16 cellular contexts compared by ENCODE assay signal in the genomic region with DNA sequence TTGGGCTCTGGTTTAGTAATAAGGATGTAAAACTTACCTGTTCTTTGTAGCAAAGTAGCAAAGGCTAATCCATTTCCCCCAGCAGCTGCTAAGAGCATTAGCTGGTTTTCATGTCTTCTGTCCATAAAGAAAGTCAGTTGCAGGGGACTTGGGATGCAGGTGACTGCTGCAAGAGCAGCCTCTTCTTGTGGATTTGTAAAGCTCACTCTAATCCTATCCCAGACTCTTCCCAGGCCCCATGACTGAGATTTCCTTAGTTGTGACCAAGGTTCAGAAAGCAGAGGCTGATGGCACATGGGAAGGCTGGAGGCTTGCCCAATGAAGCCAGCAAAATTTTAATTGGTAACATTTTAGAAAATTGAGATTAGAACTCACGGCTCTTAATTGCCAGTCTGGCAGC.
A peak's percentile ranks its signal among the peaks of the same experiment; 100 is the strongest.
DNase-seq lines count a peak whose midpoint lies in the region; ATAC-seq and TF ChIP-seq lines count a peak whose summit lies in the region.
"Had no signal": no experiment of that assay in that cellular context is flagged by ENCODE, and none has a peak within 500 bp of the region (broad histone marks: within the 10 kb centered on the region; RNA-seq: fewer than 3 reads in every experiment).

No MANE protein-coding gene starts in this region.

- no peak overlapping the region for H3K27ac ChIP-seq in GM23338 (ENCODE audit: low read depth)
- H3K27ac ChIP-seq: BLaER1, GM23248 had no signal

- intact Hi-C loops in left colon (cut with DNase I, micrococcal nuclease), result no loop called here

- H3K4me2 ChIP-seq in GM23338, result no peak overlapping the region
- H3K4me2 ChIP-seq: BLaER1 had no signal

- H3K79me2 ChIP-seq in GM23338 (replicated peaks; ENCODE audit: insufficient read depth), result no peaks in the 10 kb centered on the region

- H3K9me2 ChIP-seq in GM23338 (ENCODE audit: insufficient read depth), result no peaks in the 10 kb centered on the region

- POLR2A ChIA-PET in WTC11 (lab: Charles Lee), result no interaction called here
- POLR2A ChIA-PET in activated CD4-positive, alpha-beta T cell treated with anti-CD3 and anti-CD28 coated beads, Interleukin-2, amount 10 ng/mL, durations not matched to agents 7 days and 5 days (lab: Charles Lee), result no interaction called here

- H3K4me3 Mint-ChIP-seq in GM23338, result no peak overlapping the region
- H3K4me3 Mint-ChIP-seq in WTC11, result no peak overlapping the region
- H3K4me3 Mint-ChIP-seq in activated CD4-positive, alpha-beta T cell treated with anti-CD3 and anti-CD28 coated beads, Interleukin-2, amount 10 ng/mL, durations not matched to agents 7 days and 5 days, result no peak overlapping the region
- no peak overlapping the region for H3K4me3 Mint-ChIP-seq in HFFc6
- H3K4me3 Mint-ChIP-seq: CD8-positive, alpha-beta memory T cell; H9 had no signal

- H4K20me1 ChIP-seq in GM23338 (replicated peaks; ENCODE audit: insufficient read depth), result no peaks in the 10 kb centered on the region
- H4K20me1 ChIP-seq: BLaER1 had no signal

- ATAC-seq in GM23338, result peak; percentile 63; the same call in 2 of the 3 replicates
- peak; percentile 30; the same call in 1 of the 2 replicates for ATAC-seq in WTC11
- peak; percentile 46 for ATAC-seq in left colon

- DNase-seq in GM23338 (ENCODE audit: low spot score) (no peak), WTC11 (ENCODE audit: low spot score) (no peak), left colon (no peak), retinal pigment epithelial cell (ENCODE audit: low read depth) (peak; percentile 13), HFFc6 (no peak)
- no peak for DNase-seq in activated naive CD4-positive, alpha-beta T cell (lab: John Stamatoyannopoulos, UW)
- no peak for DNase-seq in activated CD4-positive, alpha-beta T cell treated with anti-CD3 and anti-CD28 coated beads, Interleukin-2, amount 10 ng/mL, durations not matched to agents 7 days and 5 days
- DNase-seq: 8988T; AML-193; Caco-2; CD8-positive, alpha-beta memory T cell; DMS53; GF-D8; GM23248; H9 had no signal

- H3K27ac Mint-ChIP-seq in GM23338, result peak overlapping the region; percentile 68; the same call in 1 of the 2 replicates
- peak overlapping the region; percentile 59; the same call in 1 of the 2 replicates for H3K27ac Mint-ChIP-seq in WTC11
- no peak overlapping the region for H3K27ac Mint-ChIP-seq in activated CD4-positive, alpha-beta T cell treated with anti-CD3 and anti-CD28 coated beads, Interleukin-2, amount 10 ng/mL, durations not matched to agents 7 days and 5 days
- no peak overlapping the region for H3K27ac Mint-ChIP-seq in HFFc6

- H3K36me3 Mint-ChIP-seq in GM23338 (ENCODE audit: low read depth) (peaks cover 5% of the 10 kb centered on the region; the same call in 1 of the 3 replicates), WTC11 (no peaks in the 10 kb centered on the region), HFFc6 (ENCODE audit: low read depth) (peaks cover 12% of the 10 kb centered on the region; the same call in 1 of the 2 replicates)
- H3K36me3 Mint-ChIP-seq in activated CD4-positive, alpha-beta T cell treated with anti-CD3 and anti-CD28 coated beads, Interleukin-2, amount 10 ng/mL, durations not matched to agents 7 days and 5 days (ENCODE audit: low read depth), result peaks cover 7% of the 10 kb centered on the region

- no peak overlapping the region for H2AFZ ChIP-seq in GM23338
- H2AFZ ChIP-seq: GM23248 had no signal

- 0 out of 2 replicates have a peak, but pooled peaks cover 6% of the 10 kb centered on the region for H3K4me1 ChIP-seq in GM23338 (ENCODE audit: insufficient read depth)
- H3K4me1 ChIP-seq: BLaER1, Caco-2 had no signal

- no peaks in the 10 kb centered on the region for H3K27me3 Mint-ChIP-seq in GM23338 (ENCODE audit: insufficient read depth, low read depth, poor library complexity)
- no peaks in the 10 kb centered on the region for H3K27me3 Mint-ChIP-seq in WTC11 (ENCODE audit: low read depth)
- H3K27me3 Mint-ChIP-seq in activated CD4-positive, alpha-beta T cell treated with anti-CD3 and anti-CD28 coated beads, Interleukin-2, amount 10 ng/mL, durations not matched to agents 7 days and 5 days, result no peaks in the 10 kb centered on the region
- H3K27me3 Mint-ChIP-seq in HFFc6 (ENCODE audit: insufficient read depth), result peaks cover 2% of the 10 kb centered on the region

- no peaks in the 10 kb centered on the region for H3F3A ChIP-seq in GM23338 (replicated peaks; ENCODE audit: low read depth)

- no peak overlapping the region for H3K4me3 ChIP-seq in GM23338
- H3K4me3 ChIP-seq in retinal pigment epithelial cell (ENCODE audit: low read length), result no peak overlapping the region
- H3K4me3 ChIP-seq: BLaER1, GM23248 had no signal

- H3K9me3 Mint-ChIP-seq in GM23338 (no peaks in the 10 kb centered on the region), WTC11 (no peaks in the 10 kb centered on the region), HFFc6 (no peaks in the 10 kb centered on the region)
- H3K9me3 Mint-ChIP-seq in activated CD4-positive, alpha-beta T cell treated with anti-CD3 and anti-CD28 coated beads, Interleukin-2, amount 10 ng/mL, durations not matched to agents 7 days and 5 days, result no peaks in the 10 kb centered on the region
- H3K9me3 Mint-ChIP-seq: CD8-positive, alpha-beta memory T cell; H9 had no signal

- peaks cover 14% of the 10 kb centered on the region for H3K4me1 Mint-ChIP-seq in GM23338
- H3K4me1 Mint-ChIP-seq in WTC11, result peaks cover 8% of the 10 kb centered on the region
- H3K4me1 Mint-ChIP-seq in activated CD4-positive, alpha-beta T cell treated with anti-CD3 and anti-CD28 coated beads, Interleukin-2, amount 10 ng/mL, durations not matched to agents 7 days and 5 days, result peaks cover 7% of the 10 kb centered on the region
- H3K4me1 Mint-ChIP-seq in HFFc6 (ENCODE audit: low read depth), result peaks cover 13% of the 10 kb centered on the region
- H3K4me1 Mint-ChIP-seq: CD8-positive, alpha-beta memory T cell had no signal

- CTCF ChIA-PET in WTC11 (lab: Charles Lee), result interaction anchor here (0.6 to 1.9 kb wide), 2 partner anchors 16 to 19 kb away, joined by 3 to 8 read pairs; no protein-coding TSS in a partner anchor
- CTCF ChIA-PET in activated CD4-positive, alpha-beta T cell treated with anti-CD3 and anti-CD28 coated beads, Interleukin-2, amount 10 ng/mL, durations not matched to agents 7 days and 5 days (lab: Charles Lee), result no interaction called here

- H3K27me3 ChIP-seq in GM23338 (ENCODE audit: insufficient read depth), result no peaks in the 10 kb centered on the region
- H3K27me3 ChIP-seq: BLaER1 had no signal

- no peaks in the 10 kb centered on the region for H3K36me3 ChIP-seq in GM23338 (ENCODE audit: insufficient read depth)

- no peak for TF ChIP-seq CTCF in GM23338 (conservative IDR thresholded peaks at IDR 0.05; ENCODE audit: low read depth in 2 of 2)
- TF ChIP-seq CTCF in WTC11 (IDR thresholded peaks at IDR 0.05), result no peak
- no peak for TF ChIP-seq CTCF in retinal pigment epithelial cell (conservative IDR thresholded peaks at IDR 0.05; ENCODE audit: low read depth, low read length)
- no peak for TF ChIP-seq CTCF in HFFc6 (IDR thresholded peaks at IDR 0.05)

TF ChIP-seq in WTC11, 78 proteins besides CTCF, POLR2A, EP300 and RAD21 (continues in another document):
- TF ChIP-seq HMGA2 (CRISPR knock-in tag; IDR thresholded peaks at IDR 0.05) (no peak), FOXJ3 (CRISPR knock-in tag; IDR thresholded peaks at IDR 0.05; ENCODE audit: borderline replicate concordance) (no peak), NR2C2 (CRISPR knock-in tag; IDR thresholded peaks at IDR 0.05) (no peak), SP1 (CRISPR knock-in tag; conservative IDR thresholded peaks at IDR 0.05) (no peak), NFYB (CRISPR knock-in tag; conservative IDR thresholded peaks at IDR 0.05; ENCODE audit: low read depth) (no peak), KAT7 (CRISPR knock-in tag; IDR thresholded peaks at IDR 0.05; ENCODE audit: borderline replicate concordance) (no peak), MXD4 (CRISPR knock-in tag; IDR thresholded peaks at IDR 0.05; ENCODE audit: borderline replicate concordance) (no peak), TCF7 (CRISPR knock-in tag; IDR thresholded peaks at IDR 0.05; ENCODE audit: low read depth) (no peak), TEAD1 (CRISPR knock-in tag; IDR thresholded peaks at IDR 0.05) (no peak), NFE2L1 (CRISPR knock-in tag; IDR thresholded peaks at IDR 0.05) (no peak), FOXK1 (CRISPR knock-in tag; IDR thresholded peaks at IDR 0.05) (no peak), CREM (CRISPR knock-in tag; IDR thresholded peaks at IDR 0.05) (no peak)
- TF ChIP-seq, protein P1, sequence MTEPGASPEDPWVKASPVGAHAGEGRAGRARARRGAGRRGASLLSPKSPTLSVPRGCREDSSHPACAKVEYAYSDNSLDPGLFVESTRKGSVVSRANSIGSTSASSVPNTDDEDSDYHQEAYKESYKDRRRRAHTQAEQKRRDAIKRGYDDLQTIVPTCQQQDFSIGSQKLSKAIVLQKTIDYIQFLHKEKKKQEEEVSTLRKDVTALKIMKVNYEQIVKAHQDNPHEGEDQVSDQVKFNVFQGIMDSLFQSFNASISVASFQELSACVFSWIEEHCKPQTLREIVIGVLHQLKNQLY (CRISPR knock-in tag; IDR thresholded peaks at IDR 0.05), result no peak
- TF ChIP-seq, protein P2, sequence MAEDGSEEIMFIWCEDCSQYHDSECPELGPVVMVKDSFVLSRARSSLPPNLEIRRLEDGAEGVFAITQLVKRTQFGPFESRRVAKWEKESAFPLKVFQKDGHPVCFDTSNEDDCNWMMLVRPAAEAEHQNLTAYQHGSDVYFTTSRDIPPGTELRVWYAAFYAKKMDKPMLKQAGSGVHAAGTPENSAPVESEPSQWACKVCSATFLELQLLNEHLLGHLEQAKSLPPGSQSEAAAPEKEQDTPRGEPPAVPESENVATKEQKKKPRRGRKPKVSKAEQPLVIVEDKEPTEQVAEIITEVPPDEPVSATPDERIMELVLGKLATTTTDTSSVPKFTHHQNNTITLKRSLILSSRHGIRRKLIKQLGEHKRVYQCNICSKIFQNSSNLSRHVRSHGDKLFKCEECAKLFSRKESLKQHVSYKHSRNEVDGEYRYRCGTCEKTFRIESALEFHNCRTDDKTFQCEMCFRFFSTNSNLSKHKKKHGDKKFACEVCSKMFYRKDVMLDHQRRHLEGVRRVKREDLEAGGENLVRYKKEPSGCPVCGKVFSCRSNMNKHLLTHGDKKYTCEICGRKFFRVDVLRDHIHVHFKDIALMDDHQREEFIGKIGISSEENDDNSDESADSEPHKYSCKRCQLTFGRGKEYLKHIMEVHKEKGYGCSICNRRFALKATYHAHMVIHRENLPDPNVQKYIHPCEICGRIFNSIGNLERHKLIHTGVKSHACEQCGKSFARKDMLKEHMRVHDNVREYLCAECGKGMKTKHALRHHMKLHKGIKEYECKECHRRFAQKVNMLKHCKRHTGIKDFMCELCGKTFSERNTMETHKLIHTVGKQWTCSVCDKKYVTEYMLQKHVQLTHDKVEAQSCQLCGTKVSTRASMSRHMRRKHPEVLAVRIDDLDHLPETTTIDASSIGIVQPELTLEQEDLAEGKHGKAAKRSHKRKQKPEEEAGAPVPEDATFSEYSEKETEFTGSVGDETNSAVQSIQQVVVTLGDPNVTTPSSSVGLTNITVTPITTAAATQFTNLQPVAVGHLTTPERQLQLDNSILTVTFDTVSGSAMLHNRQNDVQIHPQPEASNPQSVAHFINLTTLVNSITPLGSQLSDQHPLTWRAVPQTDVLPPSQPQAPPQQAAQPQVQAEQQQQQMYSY (CRISPR knock-in tag; IDR thresholded peaks at IDR 0.05), result no peak

Comparison
In these comparisons a context has a peak if more than half of its experiments do, and no peak if none do; other contexts are left out.
1. H3K27ac Mint-ChIP-seq: peak in GM23338 (single experiment) and WTC11 (single experiment); none in activated CD4-positive, alpha-beta T cell treated with anti-CD3 and anti-CD28 coated beads, Interleukin-2, amount 10 ng/mL, durations not matched to agents 7 days and 5 days (single experiment) and HFFc6 (single experiment).
2. Peak in every context shown above with its lines, with median percentiles within 50 percentile points of each other: ATAC-seq.